In the genomic region with DNA sequence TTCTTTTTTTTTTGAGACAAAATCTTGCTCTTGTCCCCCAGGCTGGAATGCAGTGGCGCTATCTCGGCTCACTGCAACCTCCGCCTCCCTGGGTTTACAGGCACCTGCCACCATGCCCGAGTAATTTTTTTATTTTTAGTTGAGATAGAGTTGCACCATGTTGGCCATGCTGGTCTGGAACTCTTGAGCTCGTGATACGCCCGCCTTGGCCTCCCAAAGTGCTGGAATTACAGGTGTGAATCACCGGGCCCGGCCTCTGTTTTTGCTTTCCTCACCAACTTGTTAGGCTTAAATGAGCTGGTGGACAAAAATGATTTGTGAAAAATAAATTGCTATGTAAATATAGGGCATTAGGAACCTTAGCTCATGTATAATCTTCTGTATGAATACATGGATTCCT, we compare ENCODE assay signal across 37 cellular contexts. TPM values are rescaled to one million over a fixed set of nuclear protein-coding genes. Genes with fewer than 3 reads are reported as not detected.
"Had no signal": no experiment of that assay in that cellular context is flagged by ENCODE, and none has a peak within 500 bp of the region (broad histone marks: within the 10 kb centered on the region; RNA-seq: fewer than 3 reads in every experiment).

No MANE protein-coding gene starts in this region.

- H3K4me3 ChIP-seq: adrenal gland, ascending aorta, body of pancreas, breast epithelium, cardiac muscle cell had no signal

- H3K36me3 Mint-ChIP-seq: activated naive CD4-positive, alpha-beta T cell treated with anti-CD3 and anti-CD28 coated beads, Interleukin-2, amount 10 ng/mL, durations not matched to agents 7 days and 5 days; activated naive CD4-positive, alpha-beta T cell treated with anti-CD3 and anti-CD28 coated beads, Interleukin-2, amount 50 U/mL, for 24 hours; activated naive CD4-positive, alpha-beta T cell treated with anti-CD3 and anti-CD28 coated beads, Interleukin-2, amount 50 U/mL, for 72 hours; brain had no signal

- H3K27ac ChIP-seq: adrenal gland, ascending aorta, body of pancreas, brain microvascular endothelial cell, breast epithelium, cardiac muscle cell had no signal

- ATAC-seq: activated naive CD4-positive, alpha-beta T cell treated with anti-CD3 and anti-CD28 coated beads, Interleukin-2, amount 50 U/mL, for 72 hours; activated naive CD8-positive, alpha-beta T cell treated with anti-CD3 and anti-CD28 coated beads, Interleukin-2, amount 50 U/mL, for 24 hours; activated T-cell treated with anti-CD3 and anti-CD28 coated beads, Interleukin-2, amount 50 U/mL, for 4 hours; activated T-cell treated with anti-CD3 and anti-CD28 coated beads, Interleukin-2, amount 50 U/mL, for 72 hours; activated T-helper 17 cell treated with anti-CD3 and anti-CD28 coated beads, Interleukin-2, amount 50 U/mL, for 72 hours; body of pancreas had no signal

- H3K27me3 Mint-ChIP-seq: activated naive CD4-positive, alpha-beta T cell treated with anti-CD3 and anti-CD28 coated beads, Interleukin-2, amount 50 U/mL, for 24 hours; activated naive CD8-positive, alpha-beta T cell; activated naive CD8-positive, alpha-beta T cell treated with anti-CD3 and anti-CD28 coated beads for 36 hours; activated T-cell treated with anti-CD3 and anti-CD28 coated beads, Interleukin-2, amount 50 U/mL, for 24 hours; activated T-helper 17 cell treated with anti-CD3 and anti-CD28 coated beads, Interleukin-2, amount 50 U/mL, for 72 hours; central memory CD8-positive, alpha-beta T cell had no signal

- H3K36me3 ChIP-seq: adrenal gland, ascending aorta, brain microvascular endothelial cell, breast epithelium, cardiac muscle cell had no signal

- H3K27ac Mint-ChIP-seq: activated naive CD4-positive, alpha-beta T cell treated with anti-CD3 and anti-CD28 coated beads for 36 hours; activated naive CD4-positive, alpha-beta T cell treated with anti-CD3 and anti-CD28 coated beads, Interleukin-2, amount 10 ng/mL, durations not matched to agents 7 days and 5 days; activated naive CD4-positive, alpha-beta T cell treated with anti-CD3 and anti-CD28 coated beads, Interleukin-2, amount 50 U/mL, for 24 hours; activated naive CD4-positive, alpha-beta T cell treated with anti-CD3 and anti-CD28 coated beads, Interleukin-2, amount 50 U/mL, for 72 hours; activated naive CD8-positive, alpha-beta T cell; activated naive CD8-positive, alpha-beta T cell treated with anti-CD3 and anti-CD28 coated beads for 36 hours; activated naive CD8-positive, alpha-beta T cell treated with anti-CD3 and anti-CD28 coated beads, Interleukin-2, amount 10 ng/mL, durations not matched to agents 7 days and 5 days; activated naive CD8-positive, alpha-beta T cell treated with anti-CD3 and anti-CD28 coated beads, Interleukin-2, amount 50 U/mL, for 24 hours; activated T-cell treated with anti-CD3 and anti-CD28 coated beads, Interleukin-2, amount 50 U/mL, for 24 hours; activated T-cell treated with anti-CD3 and anti-CD28 coated beads, Interleukin-2, amount 50 U/mL, for 72 hours; activated T-helper 1 cell treated with anti-CD3 and anti-CD28 coated beads, Interleukin-12 subunit alpha, Interleukin-12 subunit beta, Interleukin-2, Interleukin-4 antibody, amounts not matched to agents 30 ng/mL and 10 ng/mL and 1 ng/mL, durations not matched to agents 14 hours and 24 hours and 36 hours; activated T-helper 17 cell treated with anti-CD3 and anti-CD28 coated beads, Interleukin-2, amount 50 U/mL, for 72 hours; activated T-helper 2 cell treated with anti-CD3 and anti-CD28 coated beads, Interferon-gamma antibody, Interleukin-2, Interleukin-4, amounts not matched to agents 10 μg/mL and 5 μg/mL and 100 μg/mL, durations not matched to agents 14 hours and 24 hours and 36 hours; brain had no signal

- H3K27me3 ChIP-seq: adrenal gland, ascending aorta, body of pancreas, brain microvascular endothelial cell, breast epithelium, cardiac muscle cell had no signal

- DNase-seq: activated gamma-delta T cell; activated gamma-delta T cell treated with Interleukin-2 at 50 U/mL for 16 hours; activated naive CD4-positive, alpha-beta T cell; activated naive CD4-positive, alpha-beta T cell treated with anti-CD3 and anti-CD28 coated beads for 36 hours; activated naive CD4-positive, alpha-beta T cell treated with anti-CD3 and anti-CD28 coated beads, Interleukin-2, amount 10 ng/mL, durations not matched to agents 7 days and 5 days; activated naive CD4-positive, alpha-beta T cell treated with anti-CD3 and anti-CD28 coated beads, Interleukin-2, amount 50 U/mL, for 16 hours; activated naive CD4-positive, alpha-beta T cell treated with Interleukin-2 at 50 U/mL for 16 hours; activated naive CD8-positive, alpha-beta T cell treated with anti-CD3 and anti-CD28 coated beads for 36 hours; activated naive CD8-positive, alpha-beta T cell treated with anti-CD3 and anti-CD28 coated beads, Interleukin-2, amount 10 ng/mL, durations not matched to agents 7 days and 5 days; activated naive CD8-positive, alpha-beta T cell treated with anti-CD3 and anti-CD28 coated beads, Interleukin-2, amount 50 U/mL, for 24 hours; activated T-cell treated with anti-CD3 and anti-CD28 coated beads, Interleukin-2, amount 50 U/mL, for 1 hour; activated T-cell treated with anti-CD3 and anti-CD28 coated beads, Interleukin-2, amount 50 U/mL, for 24 hours; activated T-cell treated with anti-CD3 and anti-CD28 coated beads, Interleukin-2, amount 50 U/mL, for 4 hours; activated T-cell treated with anti-CD3 and anti-CD28 coated beads, Interleukin-2, amount 50 U/mL, for 48 hours; activated T-cell treated with anti-CD3 and anti-CD28 coated beads, Interleukin-2, amount 50 U/mL, for 72 hours; adrenal gland; amniotic stem cell; amygdala; anterior cingulate cortex; aorta; body of pancreas; brain microvascular endothelial cell; caudate nucleus; central memory CD4-positive, alpha-beta T cell; cerebellar nuclear complex had no signal

- H3K4me1 Mint-ChIP-seq: brain; central memory CD8-positive, alpha-beta T cell had no signal

- H3K9me3 ChIP-seq: adrenal gland, ascending aorta, body of pancreas, breast epithelium had no signal

- H3K4me3 Mint-ChIP-seq: activated naive CD4-positive, alpha-beta T cell treated with anti-CD3 and anti-CD28 coated beads for 36 hours; activated naive CD4-positive, alpha-beta T cell treated with anti-CD3 and anti-CD28 coated beads, Interleukin-2, amount 10 ng/mL, durations not matched to agents 7 days and 5 days; activated naive CD4-positive, alpha-beta T cell treated with anti-CD3 and anti-CD28 coated beads, Interleukin-2, amount 50 U/mL, for 24 hours; activated naive CD8-positive, alpha-beta T cell; activated naive CD8-positive, alpha-beta T cell treated with anti-CD3 and anti-CD28 coated beads for 36 hours; activated naive CD8-positive, alpha-beta T cell treated with anti-CD3 and anti-CD28 coated beads, Interleukin-2, amount 10 ng/mL, durations not matched to agents 7 days and 5 days; activated naive CD8-positive, alpha-beta T cell treated with anti-CD3 and anti-CD28 coated beads, Interleukin-2, amount 50 U/mL, for 24 hours; activated T-cell treated with anti-CD3 and anti-CD28 coated beads, Interleukin-2, amount 50 U/mL, for 24 hours; activated T-cell treated with anti-CD3 and anti-CD28 coated beads, Interleukin-2, amount 50 U/mL, for 4 hours; activated T-cell treated with anti-CD3 and anti-CD28 coated beads, Interleukin-2, amount 50 U/mL, for 72 hours; activated T-helper 1 cell treated with anti-CD3 and anti-CD28 coated beads, Interleukin-12 subunit alpha, Interleukin-12 subunit beta, Interleukin-2, Interleukin-4 antibody, amounts not matched to agents 30 ng/mL and 10 ng/mL and 1 ng/mL, durations not matched to agents 14 hours and 24 hours and 36 hours; activated T-helper 17 cell treated with anti-CD3 and anti-CD28 coated beads, Interleukin-2, amount 50 U/mL, for 72 hours; brain; central memory CD8-positive, alpha-beta T cell had no signal

RNA-seq across cellular contexts. Expression of gene MEI1, which starts 3.5 kb away (rescaled TPM):
- total RNA-seq: ascending aorta, body of pancreas, bronchial epithelial cell had no signal
